In genomic region chr6:90436403-90436802, GRCh38 we compare ENCODE assay signal across 22 cellular contexts.
DNase-seq lines count a peak whose midpoint lies in the region; ATAC-seq and TF ChIP-seq lines count a peak whose summit lies in the region.
"Had no signal": no experiment of that assay in that cellular context is flagged by ENCODE, and none has a peak within 500 bp of the region (broad histone marks: within the 10 kb centered on the region; RNA-seq: fewer than 3 reads in every experiment).

No MANE protein-coding gene starts in this region.

- no peak overlapping the region for H3K4me2 ChIP-seq in mammary epithelial cell (ENCODE audit: insufficient read depth, low read depth, low read length)

- peaks cover 4% of the 10 kb centered on the region for H3K4me1 ChIP-seq in mammary epithelial cell (ENCODE audit: insufficient read depth, low read length)
- no peaks in the 10 kb centered on the region for H3K4me1 ChIP-seq in CD8-positive, alpha-beta memory T cell (ENCODE audit: insufficient read depth, low read length)
- H3K4me1 ChIP-seq: SJCRH30 had no signal

- ATAC-seq in GM21423 (IDR thresholded peaks at IDR 0.05; ENCODE audit: unreplicated experiment), result no peak
- ATAC-seq: GM12878, Panc1 had no signal

- H3K4me3 ChIP-seq in mammary epithelial cell (replicated peaks in 1 of 3; ENCODE audit: insufficient read depth in 1 of 3, low read depth in 2 of 3, low read length in 3 of 3), result no peak overlapping the region
- no peak overlapping the region for H3K4me3 ChIP-seq in CD8-positive, alpha-beta memory T cell (ENCODE audit: low read length)
- H3K4me3 ChIP-seq: GM12878, HAP-1, SJCRH30 had no signal

- H3K27ac Mint-ChIP-seq in activated naive CD4-positive, alpha-beta T cell treated with anti-CD3 and anti-CD28 coated beads, Interleukin-2, amount 50 U/mL, for 24 hours, result peak overlapping the region; percentile 10
- no peak overlapping the region for H3K27ac Mint-ChIP-seq in activated naive CD4-positive, alpha-beta T cell treated with anti-CD3 and anti-CD28 coated beads, Interleukin-2, amount 10 ng/mL, durations not matched to agents 7 days and 5 days
- H3K27ac Mint-ChIP-seq in CD8-positive, alpha-beta memory T cell, result peak overlapping the region in 1 of 8 donors; percentile 38
- no peak overlapping the region for H3K27ac Mint-ChIP-seq in activated naive CD8-positive, alpha-beta T cell treated with anti-CD3 and anti-CD28 coated beads for 36 hours

- peaks cover 6% of the 10 kb centered on the region for H3K9me3 Mint-ChIP-seq in activated naive CD4-positive, alpha-beta T cell treated with anti-CD3 and anti-CD28 coated beads, Interleukin-2, amount 50 U/mL, for 24 hours
- H3K9me3 Mint-ChIP-seq in activated naive CD4-positive, alpha-beta T cell treated with anti-CD3 and anti-CD28 coated beads, Interleukin-2, amount 10 ng/mL, durations not matched to agents 7 days and 5 days, result peaks cover 30% of the 10 kb centered on the region
- H3K9me3 Mint-ChIP-seq in CD8-positive, alpha-beta memory T cell, result peaks cover 0 to 8% (median 0%) of the 10 kb centered on the region in 5 donors
- peaks cover 25% of the 10 kb centered on the region for H3K9me3 Mint-ChIP-seq in activated naive CD8-positive, alpha-beta T cell treated with anti-CD3 and anti-CD28 coated beads for 36 hours

- H3K79me2 ChIP-seq in mammary epithelial cell (ENCODE audit: insufficient read depth, low read length), result no peaks in the 10 kb centered on the region

- no TSS peak for BruUV-seq in mammary epithelial cell (replicated peaks; lab: Mats Ljungman, UMichigan)

- no peak overlapping the region for H3K9ac ChIP-seq in mammary epithelial cell (ENCODE audit: insufficient read depth, low read length)

- DNase-seq in activated naive CD4-positive, alpha-beta T cell treated with anti-CD3 and anti-CD28 coated beads, Interleukin-2, amount 10 ng/mL, durations not matched to agents 7 days and 5 days, result no peak
- DNase-seq in RPMI7951 (ENCODE audit: low read depth) (peak; percentile 56), mammary epithelial cell (peak; percentile 39), NCI-H146 treated with DMSO at 0.1 percent for 48 hours (lab: John Stamatoyannopoulos, UW; ENCODE audit: unreplicated experiment) (no peak)
- DNase-seq in CD8-positive, alpha-beta memory T cell, result no peak
- no peak for DNase-seq in activated naive CD8-positive, alpha-beta T cell treated with anti-CD3 and anti-CD28 coated beads for 36 hours
- DNase-seq: AML-193; C1 segment of cervical spinal cord; MM.1S; NCI-H1048; NCI-H1417 treated with DMSO at 0.1 percent for 48 hours; NCI-H187 treated with DMSO at 0.1 percent for 48 hours; NCI-H226; NCI-H510A treated with DMSO at 0.1 percent for 48 hours; NCI-H748 treated with DMSO at 0.1 percent for 48 hours; NK-92 treated with Interleukin-12 subunit alpha and Interleukin-12 subunit beta, amount 100 ng/mL, for 24 hours had no signal

- no peak overlapping the region for H3K27ac ChIP-seq in mammary epithelial cell (ENCODE audit: insufficient read depth, low read depth, low read length)
- no peak overlapping the region for H3K27ac ChIP-seq in CD8-positive, alpha-beta memory T cell (ENCODE audit: low read depth, low read length)
- H3K27ac ChIP-seq: SJCRH30 had no signal

- intact Hi-C loops in mammary epithelial cell (cut with micrococcal nuclease), result no loop called here

- H3K27me3 Mint-ChIP-seq in activated naive CD4-positive, alpha-beta T cell treated with anti-CD3 and anti-CD28 coated beads, Interleukin-2, amount 50 U/mL, for 24 hours, result peaks cover 1% of the 10 kb centered on the region
- peaks cover 4% of the 10 kb centered on the region for H3K27me3 Mint-ChIP-seq in activated naive CD4-positive, alpha-beta T cell treated with anti-CD3 and anti-CD28 coated beads, Interleukin-2, amount 10 ng/mL, durations not matched to agents 7 days and 5 days
- H3K27me3 Mint-ChIP-seq in CD8-positive, alpha-beta memory T cell, result peaks cover 0 to 1% of the 10 kb centered on the region in 2 donors
- H3K27me3 Mint-ChIP-seq in activated naive CD8-positive, alpha-beta T cell treated with anti-CD3 and anti-CD28 coated beads for 36 hours, result no peaks in the 10 kb centered on the region

- no peaks in the 10 kb centered on the region for H3K36me3 Mint-ChIP-seq in activated naive CD4-positive, alpha-beta T cell treated with anti-CD3 and anti-CD28 coated beads, Interleukin-2, amount 50 U/mL, for 24 hours
- H3K36me3 Mint-ChIP-seq in activated naive CD4-positive, alpha-beta T cell treated with anti-CD3 and anti-CD28 coated beads, Interleukin-2, amount 10 ng/mL, durations not matched to agents 7 days and 5 days, result peaks cover 20% of the 10 kb centered on the region
- peaks cover 0 to 10% (median 0%) of the 10 kb centered on the region in 3 donors for H3K36me3 Mint-ChIP-seq in CD8-positive, alpha-beta memory T cell
- peaks cover 2% of the 10 kb centered on the region for H3K36me3 Mint-ChIP-seq in activated naive CD8-positive, alpha-beta T cell treated with anti-CD3 and anti-CD28 coated beads for 36 hours

- TF ChIP-seq CTCF in mammary epithelial cell (conservative IDR thresholded peaks at IDR 0.05 in 1 of 2, IDR thresholded peaks at IDR 0.05 in 1 of 2; ENCODE audit: extremely low read depth in 1 of 2, insufficient read depth in 1 of 2, low read depth in 1 of 2, low read length in 2 of 2), result no peak

- H3K27me3 ChIP-seq in mammary epithelial cell (ENCODE audit: insufficient read depth, low read length), result no peaks in the 10 kb centered on the region
- H3K27me3 ChIP-seq in CD8-positive, alpha-beta memory T cell (ENCODE audit: insufficient read depth, low read length, poor library complexity, severe bottlenecking), result no peaks in the 10 kb centered on the region
- H3K27me3 ChIP-seq: SJCRH30 had no signal

- POLR2A ChIA-PET in CD8-positive, alpha-beta memory T cell (lab: Charles Lee), result no interaction called here

- CTCF ChIA-PET in activated naive CD4-positive, alpha-beta T cell treated with anti-CD3 and anti-CD28 coated beads, Interleukin-2, amount 10 ng/mL, durations not matched to agents 7 days and 5 days (lab: Charles Lee), result no interaction called here
- CTCF ChIA-PET in mammary epithelial cell (lab: Charles Lee; ENCODE audit: low non-redundant PET), result no interaction called here
- CTCF ChIA-PET in CD8-positive, alpha-beta memory T cell (lab: Charles Lee), result no interaction called here

- peak overlapping the region; percentile 23 for H2AFZ ChIP-seq in mammary epithelial cell (ENCODE audit: low read depth, low read length)

- 9% methylated on average over 1 of the region's 1 CpG for WGBS in mammary epithelial cell (ENCODE audit: low coverage, missing lambda C conversion rate)

- dilution Hi-C loops in mammary epithelial cell (cut with HindIII; ENCODE audit: low sequenced_read_pairs), result no loop called here

- in situ Hi-C loops in mammary epithelial cell (cut with MboI; ENCODE audit: low sequenced_read_pairs in 2 of 2), result no loop called here

- H3K9me3 ChIP-seq in mammary epithelial cell (replicated peaks; ENCODE audit: insufficient read depth, low read length), result no peaks in the 10 kb centered on the region
- H3K9me3 ChIP-seq in CD8-positive, alpha-beta memory T cell (ENCODE audit: low read length), result no peaks in the 10 kb centered on the region
- H3K9me3 ChIP-seq: HAP-1, SJCRH30 had no signal

- no peak overlapping the region for H3K4me3 Mint-ChIP-seq in activated naive CD4-positive, alpha-beta T cell treated with anti-CD3 and anti-CD28 coated beads, Interleukin-2, amount 50 U/mL, for 24 hours
- no peak overlapping the region for H3K4me3 Mint-ChIP-seq in activated naive CD4-positive, alpha-beta T cell treated with anti-CD3 and anti-CD28 coated beads, Interleukin-2, amount 10 ng/mL, durations not matched to agents 7 days and 5 days
- no peak overlapping the region for H3K4me3 Mint-ChIP-seq in CD8-positive, alpha-beta memory T cell
- H3K4me3 Mint-ChIP-seq in activated naive CD8-positive, alpha-beta T cell treated with anti-CD3 and anti-CD28 coated beads for 36 hours, result no peak overlapping the region

- H3K4me1 Mint-ChIP-seq in activated naive CD4-positive, alpha-beta T cell treated with anti-CD3 and anti-CD28 coated beads, Interleukin-2, amount 50 U/mL, for 24 hours, result peaks cover 5% of the 10 kb centered on the region
- H3K4me1 Mint-ChIP-seq in activated naive CD4-positive, alpha-beta T cell treated with anti-CD3 and anti-CD28 coated beads, Interleukin-2, amount 10 ng/mL, durations not matched to agents 7 days and 5 days, result no peaks in the 10 kb centered on the region
- no peaks in the 10 kb centered on the region for H3K4me1 Mint-ChIP-seq in CD8-positive, alpha-beta memory T cell
- peaks cover 17% of the 10 kb centered on the region for H3K4me1 Mint-ChIP-seq in activated naive CD8-positive, alpha-beta T cell treated with anti-CD3 and anti-CD28 coated beads for 36 hours

- no peaks in the 10 kb centered on the region for H4K20me1 ChIP-seq in mammary epithelial cell (ENCODE audit: insufficient read depth, low read length)

- no peaks in the 10 kb centered on the region for H3K36me3 ChIP-seq in mammary epithelial cell (ENCODE audit: insufficient read depth, low read length)
- H3K36me3 ChIP-seq in CD8-positive, alpha-beta memory T cell (ENCODE audit: insufficient read depth, low read length), result no peaks in the 10 kb centered on the region
- H3K36me3 ChIP-seq: HAP-1, SJCRH30 had no signal

Comparison
In these comparisons a context has a peak if more than half of its experiments do, and no peak if none do; other contexts are left out.
1. DNase-seq: peak in RPMI7951 (single experiment) and mammary epithelial cell (single experiment); none in activated naive CD4-positive, alpha-beta T cell treated with anti-CD3 and anti-CD28 coated beads, Interleukin-2, amount 10 ng/mL, durations not matched to agents 7 days and 5 days (single experiment), CD8-positive, alpha-beta memory T cell (0 of 5), activated naive CD8-positive, alpha-beta T cell treated with anti-CD3 and anti-CD28 coated beads for 36 hours (single experiment) and NCI-H146 treated with DMSO at 0.1 percent for 48 hours (single experiment).